In the genomic region with DNA sequence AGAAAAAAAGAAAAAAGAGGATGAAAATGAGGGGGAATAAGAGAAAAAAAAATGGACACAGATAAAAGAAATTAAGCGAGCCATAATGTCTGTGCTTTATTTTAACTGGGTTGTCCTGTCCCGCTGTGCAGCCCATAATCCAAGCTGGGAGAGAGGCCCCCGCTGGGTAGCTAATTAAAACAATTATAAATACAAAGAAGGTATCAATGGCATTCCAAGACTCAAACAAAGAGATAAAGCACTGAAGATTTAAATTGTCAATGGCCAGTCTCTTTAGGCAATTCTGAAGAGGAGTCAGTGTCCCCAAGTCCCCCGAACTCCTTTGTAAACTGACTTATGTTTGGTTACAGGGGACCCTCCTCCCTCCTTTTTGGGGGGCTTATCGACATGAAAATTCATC, we compare ENCODE assay signal across 21 cellular contexts.
DNase-seq lines count a peak whose midpoint lies in the region; ATAC-seq, FAIRE-seq and TF ChIP-seq lines count a peak whose summit lies in the region.
"Had no signal": no experiment of that assay in that cellular context is flagged by ENCODE, and none has a peak within 500 bp of the region (broad histone marks: within the 10 kb centered on the region; RNA-seq: fewer than 3 reads in every experiment).

No MANE protein-coding gene starts in this region.

- FAIRE-seq in endothelial cell of umbilical vein (lab: Jason Lieb, UNC) = no peak
- FAIRE-seq: H54, islet of Langerhans, pancreas had no signal

- H4K8ac ChIP-seq in neuronal stem cell (ENCODE audit: low read depth, low read length) = no peak overlapping the region

- H3K4me1 ChIP-seq in GM23338 (ENCODE audit: insufficient read depth) = peaks cover 29% of the 10 kb centered on the region
- peaks cover 31% of the 10 kb centered on the region for H3K4me1 ChIP-seq in SJSA1 (replicated peaks)
- H3K4me1 ChIP-seq in endothelial cell of umbilical vein (ENCODE audit: control insufficient read depth, extremely low read depth, insufficient read depth, low read length) = no peaks in the 10 kb centered on the region
- H3K4me1 ChIP-seq in neuronal stem cell (ENCODE audit: control insufficient read depth in 2 of 2, insufficient read depth in 1 of 2, low read depth in 1 of 2, low read length in 2 of 2) = peaks cover 9 to 24% of the 10 kb centered on the region in 2 donors
- H3K4me1 ChIP-seq: pancreas had no signal

- no peaks in the 10 kb centered on the region for H3K9me1 ChIP-seq in endothelial cell of umbilical vein (replicated peaks; ENCODE audit: control insufficient read depth, extremely low read depth, insufficient read depth, low read length)

- intact Hi-C loops in endothelial cell of umbilical vein (cut with micrococcal nuclease) = no loop called here

- no peak overlapping the region for H2BK15ac ChIP-seq in neuronal stem cell (ENCODE audit: low read length)

- H2BK120ac ChIP-seq in neuronal stem cell (ENCODE audit: low read depth, low read length) = no peak overlapping the region

- H3K9me3 Mint-ChIP-seq in GM23338 (no peaks in the 10 kb centered on the region), glutamatergic neuron (ENCODE audit: unreplicated experiment) (no peaks in the 10 kb centered on the region)
- H3K9me3 Mint-ChIP-seq: activated T-cell treated with anti-CD3 and anti-CD28 coated beads, Interleukin-2, amount 50 U/mL, for 4 hours had no signal

- TF ChIP-seq CTCF in GM23338 (conservative IDR thresholded peaks at IDR 0.05; ENCODE audit: low read depth in 2 of 2) = no peak
- TF ChIP-seq CTCF in endothelial cell of umbilical vein (IDR thresholded peaks at IDR 0.05; ENCODE audit: extremely low read depth in 1 of 2, insufficient read depth in 1 of 2, low read depth in 1 of 2, low read length in 2 of 2) = no peak
- no peak for TF ChIP-seq CTCF in glutamatergic neuron (IDR thresholded peaks at IDR 0.05; ENCODE audit: partially characterized antibody, unreplicated experiment)

- no peak overlapping the region for H2AFZ ChIP-seq in GM23338
- H2AFZ ChIP-seq in endothelial cell of umbilical vein (ENCODE audit: low read depth, low read length) = no peak overlapping the region
- peak overlapping the region; percentile 83 for H2AFZ ChIP-seq in neuronal stem cell (ENCODE audit: low read length)

- no peak overlapping the region for H2AK5ac ChIP-seq in neuronal stem cell (ENCODE audit: low read depth, low read length)

- DNase-seq in GM23338 (ENCODE audit: low spot score) (peak; percentile 84), SJSA1 (ENCODE audit: low read depth in 1 of 2, low spot score in 2 of 2) (peak in 1 of 2 experiments; percentile 46), endothelial cell of umbilical vein (ENCODE audit: low read depth, low spot score) (no peak), neuronal stem cell (ENCODE audit: low spot score) (peak; percentile 79), glutamatergic neuron (no peak), NCI-H1105 treated with DMSO at 0.1 percent for 48 hours (lab: John Stamatoyannopoulos, UW) (no peak), OCI-M2 (lab: John Stamatoyannopoulos, UW; ENCODE audit: unreplicated experiment) (no peak)
- DNase-seq: activated T-cell treated with anti-CD3 and anti-CD28 coated beads, Interleukin-2, amount 50 U/mL, for 4 hours; aorta; DMS53; effector memory CD4-positive, alpha-beta T cell; Karpas-422; NCI-H1694 treated with DMSO at 0.1 percent for 48 hours; NCI-H526; pancreas; substantia nigra; T-helper 17 cell had no signal

- H3K36me3 Mint-ChIP-seq in GM23338 (ENCODE audit: low read depth) (peaks cover 3% of the 10 kb centered on the region; the same call in 2 of the 3 replicates), glutamatergic neuron (ENCODE audit: unreplicated experiment) (no peaks in the 10 kb centered on the region)

- peak overlapping the region; percentile 96 for H3K27ac ChIP-seq in GM23338 (ENCODE audit: low read depth)
- H3K27ac ChIP-seq in SJSA1 = peak overlapping the region; percentile 67
- no peak overlapping the region for H3K27ac ChIP-seq in endothelial cell of umbilical vein (ENCODE audit: insufficient read depth, low read depth, low read length)
- peak overlapping the region; percentile 90 for H3K27ac ChIP-seq in neuronal stem cell (replicated peaks; ENCODE audit: low read length)
- H3K27ac ChIP-seq: BLaER1, pancreas had no signal

- dilution Hi-C loops in endothelial cell of umbilical vein (cut with MboI; ENCODE audit: extremely low pct_ligation_motif_present, low sequenced_read_pairs) = no loop called here

- H3K9ac ChIP-seq in endothelial cell of umbilical vein (replicated peaks; ENCODE audit: extremely low read depth, insufficient read depth, low read length) = no peak overlapping the region
- H3K9ac ChIP-seq in neuronal stem cell (ENCODE audit: low read depth, low read length, poor library complexity) = no peak overlapping the region
- H3K9ac ChIP-seq: BLaER1 had no signal

- no peak overlapping the region for H3K4ac ChIP-seq in neuronal stem cell (ENCODE audit: low read length)

- no peaks in the 10 kb centered on the region for H3K79me2 ChIP-seq in GM23338 (replicated peaks; ENCODE audit: insufficient read depth)
- H3K79me2 ChIP-seq in endothelial cell of umbilical vein (ENCODE audit: control insufficient read depth, insufficient read depth, low read length) = no peaks in the 10 kb centered on the region

- no CpG with 5 or more reads among the region's 5 CpGs for WGBS in neuronal stem cell (ENCODE audit: extremely low coverage in 2 of 2, insufficient read length in 2 of 2, insufficient replicate concordance in 1 of 2), 2 donors

- POLR2A ChIA-PET in endothelial cell of umbilical vein (lab: Charles Lee) = no interaction called here

- no TSS peak for BruUV-seq in endothelial cell of umbilical vein (replicated peaks; lab: Mats Ljungman, UMichigan)

- TF ChIP-seq POLR2A in endothelial cell of umbilical vein (IDR thresholded peaks at IDR 0.05; ENCODE audit: low read depth, low read length) = no peak

- H3K27ac Mint-ChIP-seq in GM23338 (peak overlapping the region; percentile 97), glutamatergic neuron (ENCODE audit: unreplicated experiment) (no peak overlapping the region)
- H3K27ac Mint-ChIP-seq: activated CD4-positive, alpha-beta T cell treated with anti-CD3 and anti-CD28 coated beads for 36 hours; T-helper 17 cell had no signal

- H3K9me3 ChIP-seq in SJSA1 (replicated peaks) = no peaks in the 10 kb centered on the region
- no peaks in the 10 kb centered on the region for H3K9me3 ChIP-seq in endothelial cell of umbilical vein (replicated peaks; ENCODE audit: control insufficient read depth, insufficient read depth, low read length)
- H3K9me3 ChIP-seq in neuronal stem cell (replicated peaks in 1 of 2; ENCODE audit: control insufficient read depth in 2 of 2, insufficient read depth in 1 of 2, low read depth in 1 of 2, low read length in 2 of 2) = no peaks in the 10 kb centered on the region
- H3K9me3 ChIP-seq: BLaER1, pancreas had no signal

- H4K20me1 ChIP-seq in GM23338 (replicated peaks; ENCODE audit: insufficient read depth) (no peaks in the 10 kb centered on the region), endothelial cell of umbilical vein (replicated peaks; ENCODE audit: control insufficient read depth, extremely low read depth, insufficient read depth, low read length) (no peaks in the 10 kb centered on the region)
- H4K20me1 ChIP-seq: BLaER1 had no signal

- H3K18ac ChIP-seq in neuronal stem cell (ENCODE audit: low read length) = no peak overlapping the region

- H3K4me3 ChIP-seq in GM23338 (peak overlapping the region; percentile 40), SJSA1 (no peak overlapping the region), endothelial cell of umbilical vein (replicated peaks in 1 of 3; ENCODE audit: insufficient read depth in 1 of 3, low read depth in 1 of 3, low read length in 3 of 3) (no peak overlapping the region), neuronal stem cell (ENCODE audit: low read length in 2 of 2) (no peak overlapping the region)
- H3K4me3 ChIP-seq: BLaER1, pancreas had no signal

- no peak overlapping the region for H3K14ac ChIP-seq in neuronal stem cell (ENCODE audit: low read length)

- CTCF ChIA-PET in endothelial cell of umbilical vein (lab: Charles Lee) = interaction anchor here (1.0 to 2.7 kb wide), 5 partner anchors 13 to 347 kb away, joined by 3 to 8 read pairs (median 4); no protein-coding TSS in a partner anchor

- H2BK12ac ChIP-seq in neuronal stem cell (ENCODE audit: low read length) = no peak overlapping the region

- no peaks in the 10 kb centered on the region for H3F3A ChIP-seq in GM23338 (replicated peaks; ENCODE audit: low read depth)

- no peaks in the 10 kb centered on the region for H3K9me2 ChIP-seq in GM23338 (ENCODE audit: insufficient read depth)

- no peaks in the 10 kb centered on the region for H3K79me1 ChIP-seq in neuronal stem cell (ENCODE audit: low read depth, low read length)

- H3K27me3 ChIP-seq in GM23338 (ENCODE audit: insufficient read depth) = no peaks in the 10 kb centered on the region
- no peaks in the 10 kb centered on the region for H3K27me3 ChIP-seq in SJSA1 (replicated peaks)
- no peaks in the 10 kb centered on the region for H3K27me3 ChIP-seq in endothelial cell of umbilical vein (ENCODE audit: control insufficient read depth in 2 of 2, insufficient read depth in 2 of 2, low read length in 2 of 2)
- H3K27me3 ChIP-seq in neuronal stem cell (ENCODE audit: control insufficient read depth in 3 of 3, insufficient read depth in 3 of 3, low read depth in 1 of 3, low read length in 3 of 3) = no peaks in the 10 kb centered on the region
- H3K27me3 ChIP-seq: BLaER1, pancreas had no signal

- H2BK5ac ChIP-seq in neuronal stem cell (ENCODE audit: low read length) = no peak overlapping the region

- H4K91ac ChIP-seq in neuronal stem cell (ENCODE audit: low read depth, low read length, poor library complexity) = no peak overlapping the region

- ATAC-seq in GM23338 = peak; percentile 73
- ATAC-seq: pancreas had no signal

- no peaks in the 10 kb centered on the region for H3K36me3 ChIP-seq in GM23338 (ENCODE audit: insufficient read depth)
- no peaks in the 10 kb centered on the region for H3K36me3 ChIP-seq in SJSA1
- no peaks in the 10 kb centered on the region for H3K36me3 ChIP-seq in endothelial cell of umbilical vein (ENCODE audit: control insufficient read depth in 2 of 2, extremely low read depth in 1 of 2, insufficient read depth in 2 of 2, low read length in 2 of 2)
- no peaks in the 10 kb centered on the region for H3K36me3 ChIP-seq in neuronal stem cell (replicated peaks in 1 of 2; ENCODE audit: control insufficient read depth in 2 of 2, insufficient read depth in 2 of 2, low read length in 2 of 2)
- H3K36me3 ChIP-seq: BLaER1, pancreas had no signal

- H3K4me1 Mint-ChIP-seq in GM23338 = peaks cover 37% of the 10 kb centered on the region
- H3K4me1 Mint-ChIP-seq in glutamatergic neuron (ENCODE audit: low read depth, unreplicated experiment) = peaks cover 2% of the 10 kb centered on the region

- H3K27me3 Mint-ChIP-seq in GM23338 (ENCODE audit: insufficient read depth, low read depth, poor library complexity) = peaks cover 10% of the 10 kb centered on the region
- no peaks in the 10 kb centered on the region for H3K27me3 Mint-ChIP-seq in glutamatergic neuron (ENCODE audit: unreplicated experiment)
- H3K27me3 Mint-ChIP-seq: activated CD4-positive, alpha-beta T cell treated with anti-CD3 and anti-CD28 coated beads for 36 hours; T-helper 17 cell had no signal

- H3K4me2 ChIP-seq in GM23338 (peak overlapping the region; percentile 67), endothelial cell of umbilical vein (ENCODE audit: insufficient read depth, low read length) (peak overlapping the region; percentile 49), neuronal stem cell (ENCODE audit: insufficient read depth, low read length, poor library complexity, severe bottlenecking) (peak overlapping the region; percentile 63)

- peak overlapping the region; percentile 65 for H3K4me3 Mint-ChIP-seq in GM23338
- no peak overlapping the region for H3K4me3 Mint-ChIP-seq in glutamatergic neuron (ENCODE audit: unreplicated experiment)
- H3K4me3 Mint-ChIP-seq: activated CD4-positive, alpha-beta T cell treated with anti-CD3 and anti-CD28 coated beads for 36 hours had no signal

- no peak overlapping the region for H3K23ac ChIP-seq in neuronal stem cell (ENCODE audit: low read depth, low read length, poor library complexity)

Comparison
In these comparisons a context has a peak if more than half of its experiments do, and no peak if none do; other contexts are left out.
1. DNase-seq: peak in GM23338 (single experiment) and neuronal stem cell (single experiment); none in endothelial cell of umbilical vein (single experiment), glutamatergic neuron (single experiment), NCI-H1105 treated with DMSO at 0.1 percent for 48 hours (single experiment) and OCI-M2 (single experiment).
2. Peak in every context shown above with its lines, with median percentiles within 50 percentile points of each other: H3K4me2 ChIP-seq.